Comparison of ENCODE assay signal across 22 cellular contexts in the genomic region with DNA sequence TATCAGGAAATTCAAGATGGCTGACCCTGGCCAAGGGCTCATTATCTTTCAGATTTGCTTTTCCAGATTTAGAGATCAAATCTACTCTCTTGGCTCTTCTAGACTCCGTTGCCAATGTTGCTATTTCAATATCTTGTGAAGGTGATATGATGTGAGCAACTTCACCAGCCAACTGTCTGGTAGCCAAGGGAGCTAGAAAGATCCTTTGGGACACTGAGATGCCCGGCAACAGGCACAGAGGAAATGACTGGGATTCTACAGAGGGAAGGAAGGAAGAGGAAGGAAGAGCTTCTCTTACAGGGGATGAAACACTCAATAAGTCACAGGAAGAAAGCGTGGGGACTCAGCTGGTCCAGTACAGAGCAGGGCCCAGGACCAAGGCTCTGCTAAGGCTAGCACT.
DNase-seq lines count a peak whose midpoint lies in the region; ATAC-seq, FAIRE-seq and TF ChIP-seq lines count a peak whose summit lies in the region.
"Had no signal": no experiment of that assay in that cellular context is flagged by ENCODE, and none has a peak within 500 bp of the region (broad histone marks: within the 10 kb centered on the region; RNA-seq: fewer than 3 reads in every experiment).

No MANE protein-coding gene starts in this region.

- H3K36me3 ChIP-seq in HepG2 (replicated peaks in 1 of 2; ENCODE audit: control insufficient read depth in 1 of 2, insufficient read depth in 2 of 2, low read length in 2 of 2) (peaks cover 14 to 39% of the 10 kb centered on the region in 2 experiments), right lobe of liver (no peaks in the 10 kb centered on the region), gastrocnemius medialis (no peaks in the 10 kb centered on the region), brain microvascular endothelial cell (replicated peaks) (no peaks in the 10 kb centered on the region)
- H3K36me3 ChIP-seq: BLaER1 treated with 17β-estradiol and CSF1 and Interleukin-3, amounts not matched to agents 10 nM and 100 nM had no signal

- peaks cover 31% of the 10 kb centered on the region for H3K36me3 Mint-ChIP-seq in nephron progenitor cell (ENCODE audit: low read depth)
- H3K36me3 Mint-ChIP-seq: CD8-positive, alpha-beta T cell had no signal

- CTCF ChIA-PET in HepG2 (lab: Yijun Ruan, JAX; ENCODE audit: low intra/inter-chr PET ratio, low total read pairs) = no interaction called here

- H3K9me3 ChIP-seq in HepG2 (ENCODE audit: low read length) = no peaks in the 10 kb centered on the region
- no peaks in the 10 kb centered on the region for H3K9me3 ChIP-seq in right lobe of liver
- no peaks in the 10 kb centered on the region for H3K9me3 ChIP-seq in gastrocnemius medialis
- H3K9me3 ChIP-seq: A549, Caco-2 had no signal

- no peaks in the 10 kb centered on the region for H3K9me3 Mint-ChIP-seq in nephron progenitor cell
- H3K9me3 Mint-ChIP-seq: CD4-positive, alpha-beta T cell; CD8-positive, alpha-beta T cell had no signal

- H3K27me3 Mint-ChIP-seq in nephron progenitor cell (ENCODE audit: low read depth, poor library complexity) = no peaks in the 10 kb centered on the region
- H3K27me3 Mint-ChIP-seq: B cell; CD4-positive, alpha-beta T cell had no signal

- H3K27ac Mint-ChIP-seq in nephron progenitor cell = peak overlapping the region; percentile 64
- H3K27ac Mint-ChIP-seq: B cell; CD4-positive, alpha-beta T cell; CD8-positive, alpha-beta T cell had no signal

- in situ Hi-C loops in HepG2 (cut with HindIII; ENCODE audit: extremely low pct_ligation_motif_present, low pct_unique_long_range_greater_than_20kb) (no loop called here), gastrocnemius medialis (cut with MboI; ENCODE audit: low sequenced_read_pairs in 4 of 4) (no loop called here), brain microvascular endothelial cell (cut with HindIII; ENCODE audit: low pct_ligation_motif_present, low sequenced_read_pairs) (no loop called here)

- H3K4me1 Mint-ChIP-seq in nephron progenitor cell = peaks cover 69% of the 10 kb centered on the region
- H3K4me1 Mint-ChIP-seq: B cell had no signal

- H2AFZ ChIP-seq in HepG2 (ENCODE audit: low read length) = no peak overlapping the region

- intact Hi-C loops in HepG2 (cut with micrococcal nuclease; ENCODE audit: unreplicated experiment) (no loop called here), right lobe of liver (cut with DNase I) (no loop called here), gastrocnemius medialis (cut with DNase I; ENCODE audit: low total_unique reads) (no loop called here)

- no peak for DNase-seq in HepG2 (ENCODE audit: low spot score)
- no peak for DNase-seq in right lobe of liver
- no peak for DNase-seq in nephron progenitor cell
- DNase-seq in gastrocnemius medialis = no peak
- no peak for DNase-seq in brain microvascular endothelial cell
- no peak for DNase-seq in SW480 (ENCODE audit: low spot score)
- DNase-seq: AML-193; Caco-2; Calu3; CD4-positive, alpha-beta T cell; CD8-positive, alpha-beta T cell; DMS79 treated with DMSO at 0.1 percent for 48 hours; GF-D8 had no signal

- H3K9ac ChIP-seq in HepG2 (ENCODE audit: insufficient read depth, low read depth, low read length) = no peak overlapping the region
- H3K9ac ChIP-seq: BLaER1 treated with 17β-estradiol and CSF1 and Interleukin-3, amounts not matched to agents 10 nM and 100 nM had no signal

- no peak overlapping the region for H3K4me2 ChIP-seq in HepG2 (ENCODE audit: low read depth, low read length)
- H3K4me2 ChIP-seq: A549; BLaER1 treated with 17β-estradiol and CSF1 and Interleukin-3, amounts not matched to agents 10 nM and 100 nM had no signal

- BruUV-seq in HepG2 (replicated peaks; lab: Mats Ljungman, UMichigan) = no TSS peak

- H3K27ac ChIP-seq in HepG2 (ENCODE audit: extremely low read length, insufficient read depth, low read length) (no peak overlapping the region), right lobe of liver (no peak overlapping the region), gastrocnemius medialis (peak overlapping the region in 3 of 4 donors; percentile 14 to 63 (median 43)), brain microvascular endothelial cell (no peak overlapping the region)
- H3K27ac ChIP-seq: 22Rv1; A549; BLaER1 treated with 17β-estradiol and CSF1 and Interleukin-3, amounts not matched to agents 10 nM and 100 nM; C4-2B had no signal

- FAIRE-seq in HepG2 (lab: Jason Lieb, UNC) = no peak
- FAIRE-seq: A549, D721Med, GM12891, GM19239 had no signal

- no peak for TF ChIP-seq RAD21 in HepG2 (CRISPR knock-in tag; IDR thresholded peaks at IDR 0.05)

- H3K27me3 ChIP-seq in HepG2 (ENCODE audit: control insufficient read depth in 1 of 2, insufficient read depth in 2 of 2, low read length in 2 of 2) = no peaks in the 10 kb centered on the region
- H3K27me3 ChIP-seq in right lobe of liver = no peaks in the 10 kb centered on the region
- H3K27me3 ChIP-seq in gastrocnemius medialis = no peaks in the 10 kb centered on the region
- no peaks in the 10 kb centered on the region for H3K27me3 ChIP-seq in brain microvascular endothelial cell (replicated peaks)

- ATAC-seq in HepG2 (no peak), right lobe of liver (no peak), gastrocnemius medialis (no peak), GM18511 (IDR thresholded peaks at IDR 0.05; ENCODE audit: unreplicated experiment) (no peak)
- ATAC-seq: A549; CD8-positive, alpha-beta T cell had no signal

- H3K79me2 ChIP-seq in HepG2 (ENCODE audit: insufficient read depth, low read length) = no peaks in the 10 kb centered on the region

- TF ChIP-seq POLR2A in HepG2 (IDR thresholded peaks at IDR 0.05; ENCODE audit: insufficient read depth in 1 of 2, low read depth in 2 of 2, low read length in 2 of 2) (no peak), right lobe of liver (IDR thresholded peaks at IDR 0.05) (no peak), gastrocnemius medialis (IDR thresholded peaks at IDR 0.05) (no peak)

- peaks cover 19% of the 10 kb centered on the region; the same call in 1 of the 2 replicates for H4K20me1 ChIP-seq in HepG2 (ENCODE audit: insufficient read depth, low read length)
- H4K20me1 ChIP-seq: BLaER1 treated with 17β-estradiol and CSF1 and Interleukin-3, amounts not matched to agents 10 nM and 100 nM had no signal

- H3K4me3 ChIP-seq in HepG2 (replicated peaks in 1 of 3; ENCODE audit: insufficient read depth in 1 of 3, low read depth in 2 of 3, low read length in 3 of 3) = no peak overlapping the region
- H3K4me3 ChIP-seq in right lobe of liver = no peak overlapping the region
- no peak overlapping the region for H3K4me3 ChIP-seq in gastrocnemius medialis
- no peak overlapping the region for H3K4me3 ChIP-seq in brain microvascular endothelial cell (ENCODE audit: low read depth, low read length)
- H3K4me3 ChIP-seq: A549; BLaER1 treated with 17β-estradiol and CSF1 and Interleukin-3, amounts not matched to agents 10 nM and 100 nM had no signal

- no peaks in the 10 kb centered on the region for H3K4me1 ChIP-seq in HepG2 (ENCODE audit: insufficient read depth, low read length)
- H3K4me1 ChIP-seq in right lobe of liver = no peaks in the 10 kb centered on the region
- peaks cover 3 to 4% of the 10 kb centered on the region in 2 donors for H3K4me1 ChIP-seq in gastrocnemius medialis
- H3K4me1 ChIP-seq: A549; BLaER1 treated with 17β-estradiol and CSF1 and Interleukin-3, amounts not matched to agents 10 nM and 100 nM; Caco-2 had no signal

- H3K4me3 Mint-ChIP-seq in nephron progenitor cell = peak overlapping the region; percentile 1
- H3K4me3 Mint-ChIP-seq: B cell; CD4-positive, alpha-beta T cell; CD8-positive, alpha-beta T cell had no signal

- WGBS in HepG2 (ENCODE audit: low lambda C conversion rate) = 93% methylated on average over 3 of the region's 3 CpGs
- WGBS in right lobe of liver (ENCODE audit: insufficient coverage, low coverage, low lambda C conversion rate, missing lambda C conversion rate) = 29% methylated on average over 3 of the region's 3 CpGs

- TF ChIP-seq CTCF in HepG2 (CRISPR knock-in tag; IDR thresholded peaks at IDR 0.05) (no peak), right lobe of liver (IDR thresholded peaks at IDR 0.05) (no peak), nephron progenitor cell (IDR thresholded peaks at IDR 0.05) (no peak), gastrocnemius medialis (IDR thresholded peaks at IDR 0.05 in 4 of 5, conservative IDR thresholded peaks at IDR 0.05 in 1 of 5) (no peak), brain microvascular endothelial cell (IDR thresholded peaks at IDR 0.05; ENCODE audit: low read depth, low read length, missing control alignments) (no peak)

- TF ChIP-seq EP300 in HepG2 (IDR thresholded peaks at IDR 0.05; ENCODE audit: low read depth in 2 of 2, low read length in 2 of 2) (no peak), HepG2 (CRISPR knock-in tag; IDR thresholded peaks at IDR 0.05; ENCODE audit: borderline replicate concordance) (no peak)

- POLR2A ChIA-PET in HepG2 (lab: Yijun Ruan, JAX) = no interaction called here

TF ChIP-seq in HepG2, 621 proteins besides CTCF, POLR2A, EP300 and RAD21:
- TF ChIP-seq ZNF788 (CRISPR knock-in tag; IDR thresholded peaks at IDR 0.05; ENCODE audit: borderline replicate concordance) (no peak), POLR2AphosphoS2 (IDR thresholded peaks at IDR 0.05; ENCODE audit: low read depth, low read length) (0 out of 2 replicates have a peak, but pooled peaks have one; percentile 18), RBM22 (optimal IDR thresholded peaks at IDR 0.05; ENCODE audit: low read length) (peak; percentile 96), MYC (CRISPR knock-in tag; IDR thresholded peaks at IDR 0.05; ENCODE audit: borderline replicate concordance) (no peak)
- TF ChIP-seq, protein P1, sequence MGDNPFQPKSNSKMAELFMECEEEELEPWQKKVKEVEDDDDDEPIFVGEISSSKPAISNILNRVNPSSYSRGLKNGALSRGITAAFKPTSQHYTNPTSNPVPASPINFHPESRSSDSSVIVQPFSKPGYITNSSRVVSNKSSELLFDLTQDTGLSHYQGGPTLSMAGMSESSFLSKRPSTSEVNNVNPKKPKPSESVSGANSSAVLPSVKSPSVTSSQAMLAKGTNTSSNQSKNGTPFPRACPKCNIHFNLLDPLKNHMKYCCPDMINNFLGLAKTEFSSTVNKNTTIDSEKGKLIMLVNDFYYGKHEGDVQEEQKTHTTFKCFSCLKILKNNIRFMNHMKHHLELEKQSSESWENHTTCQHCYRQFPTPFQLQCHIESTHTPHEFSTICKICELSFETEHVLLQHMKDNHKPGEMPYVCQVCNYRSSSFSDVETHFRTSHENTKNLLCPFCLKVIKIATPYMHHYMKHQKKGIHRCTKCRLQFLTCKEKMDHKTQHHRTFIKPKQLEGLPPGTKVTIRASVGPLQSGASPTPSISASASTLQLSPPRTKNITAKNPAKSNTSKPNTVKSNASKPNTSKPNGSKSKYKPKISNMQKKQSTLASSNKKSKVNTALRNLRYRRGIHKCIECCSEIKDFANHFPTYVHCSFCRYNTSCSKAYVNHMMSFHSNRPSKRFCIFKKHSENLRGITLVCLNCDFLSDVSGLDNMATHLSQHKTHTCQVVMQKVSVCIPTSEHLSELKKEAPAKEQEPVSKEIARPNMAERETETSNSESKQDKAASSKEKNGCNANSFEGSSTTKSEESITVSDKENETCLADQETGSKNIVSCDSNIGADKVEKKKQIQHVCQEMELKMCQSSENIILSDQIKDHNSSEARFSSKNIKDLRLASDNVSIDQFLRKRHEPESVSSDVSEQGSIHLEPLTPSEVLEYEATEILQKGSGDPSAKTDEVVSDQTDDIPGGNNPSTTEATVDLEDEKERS (CRISPR knock-in tag; IDR thresholded peaks at IDR 0.05) = no peak

Comparison
In these comparisons a context has a peak if more than half of its experiments do, and no peak if none do; other contexts are left out.
1. H3K27ac ChIP-seq: peak in gastrocnemius medialis (3 of 4); none in HepG2 (single experiment), right lobe of liver (0 of 3) and brain microvascular endothelial cell (single experiment).